In the genomic region with DNA sequence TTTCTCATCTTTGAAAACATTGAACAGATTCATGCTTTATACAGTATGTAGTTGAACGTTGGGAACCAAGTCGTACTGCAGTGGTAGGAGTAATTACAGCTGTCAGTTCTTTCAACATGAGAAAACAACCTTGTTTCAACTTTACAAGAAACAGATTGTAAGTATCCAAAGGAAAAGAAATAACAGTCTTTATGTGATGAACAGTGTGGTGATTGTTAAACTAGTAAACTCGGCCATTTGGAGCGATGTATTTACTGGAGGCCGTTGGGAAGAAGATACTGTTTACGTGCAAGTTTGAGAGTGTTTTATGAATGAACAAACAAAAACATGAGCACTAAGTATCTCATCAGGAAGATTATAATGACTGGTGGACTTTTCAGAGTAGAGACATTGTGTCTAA, we compare ENCODE assay signal across 35 cellular contexts. TPM values are rescaled to one million over a fixed set of nuclear protein-coding genes. Genes with fewer than 3 reads are reported as not detected.
DNase-seq lines count a peak whose midpoint lies in the region; ATAC-seq and TF ChIP-seq lines count a peak whose summit lies in the region.
"Had no signal": no experiment of that assay in that cellular context is flagged by ENCODE, and none has a peak within 500 bp of the region (broad histone marks: within the 10 kb centered on the region; RNA-seq: fewer than 3 reads in every experiment).

No MANE protein-coding gene starts in this region.

- H3K27ac Mint-ChIP-seq in brain = peak overlapping the region in 3 of 5 experiments; percentile 78 to 80 (median 78)
- H3K27ac Mint-ChIP-seq in activated CD8-positive, alpha-beta T cell treated with anti-CD3 and anti-CD28 coated beads, Interleukin-2, amount 10 ng/mL, durations not matched to agents 7 days and 5 days = no peak overlapping the region
- H3K27ac Mint-ChIP-seq: activated naive CD4-positive, alpha-beta T cell treated with anti-CD3 and anti-CD28 coated beads, Interleukin-2, amount 50 U/mL, for 24 hours; activated T-helper 17 cell treated with anti-CD3 and anti-CD28 coated beads, Interleukin-2, amount 50 U/mL, for 72 hours; endodermal cell had no signal

- H3K4me2 ChIP-seq in PC-3 (ENCODE audit: low read length) (no peak overlapping the region), smooth muscle cell (peak overlapping the region; percentile 23)

- H4K20me1 ChIP-seq in PC-3 (ENCODE audit: low read length) = no peaks in the 10 kb centered on the region
- H4K20me1 ChIP-seq in smooth muscle cell (ENCODE audit: low read depth) = no peaks in the 10 kb centered on the region

- no peaks in the 10 kb centered on the region for H3K9me2 ChIP-seq in PC-3 (replicated peaks; ENCODE audit: low read length)

- H3F3A ChIP-seq in PC-3 (ENCODE audit: low read length, unreplicated experiment) (no peaks in the 10 kb centered on the region), smooth muscle cell (ENCODE audit: low read depth) (no peaks in the 10 kb centered on the region)

- H3K9ac ChIP-seq in PC-3 (ENCODE audit: low read length) (no peak overlapping the region), smooth muscle cell (ENCODE audit: low read depth) (no peak overlapping the region)

- BruUV-seq in PC-3 (replicated peaks; lab: Mats Ljungman, UMichigan) = no TSS peak

- no peaks in the 10 kb centered on the region for H3K4me1 ChIP-seq in PC-3 (ENCODE audit: insufficient read depth, low read length)
- H3K4me1 ChIP-seq in mesodermal cell (ENCODE audit: control insufficient read depth, insufficient read depth, low read length, poor library complexity, severe bottlenecking) = no peaks in the 10 kb centered on the region
- no peaks in the 10 kb centered on the region for H3K4me1 ChIP-seq in smooth muscle cell (ENCODE audit: low read depth)
- H3K4me1 ChIP-seq: Caco-2, gastroesophageal sphincter, lower lobe of right lung, SJSA1, transverse colon had no signal

- no peak for TF ChIP-seq CTCF in PC-3 (conservative IDR thresholded peaks at IDR 0.05; ENCODE audit: low read depth, low read length)
- TF ChIP-seq CTCF in brain (conservative IDR thresholded peaks at IDR 0.05) = no peak
- no peak for TF ChIP-seq CTCF in smooth muscle cell (IDR thresholded peaks at IDR 0.05; ENCODE audit: borderline replicate concordance, insufficient read depth, poor library complexity, severe bottlenecking)
- TF ChIP-seq CTCF in GM13976 (IDR thresholded peaks at IDR 0.05; ENCODE audit: borderline replicate concordance, control extremely low read depth, extremely low read depth, insufficient read depth, missing control alignments) = no peak

- H3K27me3 ChIP-seq in PC-3 (ENCODE audit: low read length) (peaks cover 34% of the 10 kb centered on the region), smooth muscle cell (ENCODE audit: low read depth) (no peaks in the 10 kb centered on the region)
- H3K27me3 ChIP-seq: gastroesophageal sphincter, SJSA1, transverse colon had no signal

- H3K4me3 ChIP-seq in PC-3 (ENCODE audit: low read length) (no peak overlapping the region), mesodermal cell (ENCODE audit: extremely low read depth, insufficient read depth, low read length, poor library complexity, severe bottlenecking) (no peak overlapping the region), smooth muscle cell (peak overlapping the region; percentile 15)
- H3K4me3 ChIP-seq: gastroesophageal sphincter, HAP-1, K562, lower lobe of right lung, SJSA1, transverse colon had no signal

- 78 to 93% methylated on average over 3 to 4 of the region's 6 CpGs for WGBS in mesodermal cell (ENCODE audit: insufficient coverage in 2 of 2), 2 experiments
- WGBS in smooth muscle cell (ENCODE audit: low lambda C conversion rate) = 24% methylated on average over 6 of the region's 6 CpGs

- DNase-seq in PC-3 (no peak), smooth muscle cell (lab: John Stamatoyannopoulos, UW; ENCODE audit: unreplicated experiment) (no peak), GM13976 (ENCODE audit: low spot score) (no peak)
- DNase-seq in activated CD8-positive, alpha-beta T cell treated with anti-CD3 and anti-CD28 coated beads, Interleukin-2, amount 10 ng/mL, durations not matched to agents 7 days and 5 days = no peak
- DNase-seq: activated CD4-positive, alpha-beta T cell treated with anti-CD3 and anti-CD28 coated beads, Interleukin-2, amount 50 U/mL, for 48 hours; activated CD4-positive, CD25-positive, alpha-beta regulatory T cell; activated CD8-positive, alpha-beta memory T cell treated with anti-CD3 and anti-CD28 coated beads, Interleukin-2, amount 50 U/mL, for 4 hours; anterior cingulate cortex; C1 segment of cervical spinal cord; Caco-2; caudate nucleus; endodermal cell; lower lobe of right lung; NCI-H1417; NCI-H2029 treated with DMSO at 0.1 percent for 48 hours; NCI-H2227 treated with DMSO at 0.1 percent for 48 hours; NCI-H526 treated with DMSO at 0.1 percent for 48 hours; nucleus accumbens; small intestine; stimulated activated CD4-positive, alpha-beta T cell treated with anti-CD3 and anti-CD28 coated beads, Interleukin-1b, Interleukin-23, amount 100 ng/mL, for 48 hours; stimulated activated CD8-positive, alpha-beta memory T cell treated with anti-CD3 and anti-CD28 coated beads, Interleukin-4, amount 100 ng/mL, for 48 hours; T-helper 1 cell; transverse colon had no signal

- H3K36me3 ChIP-seq in PC-3 (ENCODE audit: low read depth, low read length) = no peaks in the 10 kb centered on the region
- H3K36me3 ChIP-seq in mesodermal cell (ENCODE audit: control insufficient read depth, insufficient read depth, low read length) = no peaks in the 10 kb centered on the region
- H3K36me3 ChIP-seq in smooth muscle cell (ENCODE audit: low read depth) = no peaks in the 10 kb centered on the region
- H3K36me3 ChIP-seq: gastroesophageal sphincter, HAP-1, lower lobe of right lung, SJSA1, transverse colon had no signal

- H2AFZ ChIP-seq in PC-3 (ENCODE audit: low read length) (0 out of 2 replicates have a peak overlapping the region, but pooled peaks have one; percentile 47), smooth muscle cell (ENCODE audit: low read depth) (peak overlapping the region; percentile 90)

- H3K27me3 Mint-ChIP-seq in brain = peaks cover 3% of the 10 kb centered on the region
- H3K27me3 Mint-ChIP-seq in activated CD8-positive, alpha-beta T cell treated with anti-CD3 and anti-CD28 coated beads, Interleukin-2, amount 10 ng/mL, durations not matched to agents 7 days and 5 days (ENCODE audit: low read depth) = no peaks in the 10 kb centered on the region
- H3K27me3 Mint-ChIP-seq: activated naive CD4-positive, alpha-beta T cell treated with anti-CD3 and anti-CD28 coated beads, Interleukin-2, amount 50 U/mL, for 24 hours; activated T-helper 17 cell treated with anti-CD3 and anti-CD28 coated beads, Interleukin-2, amount 50 U/mL, for 72 hours had no signal

- in situ Hi-C loops in GM13976 (cut with MboI; ENCODE audit: low sequenced_read_pairs, unreplicated experiment) = no loop called here

- H3K27ac ChIP-seq in PC-3 (ENCODE audit: low read length) = no peak overlapping the region
- H3K27ac ChIP-seq in mesodermal cell (ENCODE audit: low read depth, low read length, severe bottlenecking) = peak overlapping the region; percentile 57
- no peak overlapping the region for H3K27ac ChIP-seq in smooth muscle cell (ENCODE audit: low read depth)
- H3K27ac ChIP-seq: lower lobe of right lung, SJSA1 had no signal

- H3K79me2 ChIP-seq in PC-3 (ENCODE audit: low read length) (no peaks in the 10 kb centered on the region), smooth muscle cell (ENCODE audit: low read depth) (no peaks in the 10 kb centered on the region)

- H3K36me3 Mint-ChIP-seq in brain = peaks cover 12% of the 10 kb centered on the region
- H3K36me3 Mint-ChIP-seq in activated CD8-positive, alpha-beta T cell treated with anti-CD3 and anti-CD28 coated beads, Interleukin-2, amount 10 ng/mL, durations not matched to agents 7 days and 5 days (ENCODE audit: low read depth) = no peaks in the 10 kb centered on the region
- H3K36me3 Mint-ChIP-seq: activated naive CD4-positive, alpha-beta T cell treated with anti-CD3 and anti-CD28 coated beads, Interleukin-2, amount 50 U/mL, for 24 hours had no signal

- H3K9me3 ChIP-seq in PC-3 (ENCODE audit: low read length) (no peaks in the 10 kb centered on the region), mesodermal cell (ENCODE audit: control insufficient read depth, low read length) (no peaks in the 10 kb centered on the region), smooth muscle cell (replicated peaks; ENCODE audit: low read depth) (no peaks in the 10 kb centered on the region)
- H3K9me3 ChIP-seq: Caco-2, gastroesophageal sphincter, HAP-1, lower lobe of right lung, SJSA1, transverse colon had no signal

- intact Hi-C loops in PC-3 (cut with micrococcal nuclease) = no loop called here

- CTCF ChIA-PET in PC-3 (lab: Charles Lee) = no interaction called here
- CTCF ChIA-PET in activated CD8-positive, alpha-beta T cell treated with anti-CD3 and anti-CD28 coated beads, Interleukin-2, amount 10 ng/mL, durations not matched to agents 7 days and 5 days (lab: Charles Lee) = no interaction called here

- no peaks in the 10 kb centered on the region for H3K9me3 Mint-ChIP-seq in brain
- no peaks in the 10 kb centered on the region for H3K9me3 Mint-ChIP-seq in activated CD8-positive, alpha-beta T cell treated with anti-CD3 and anti-CD28 coated beads, Interleukin-2, amount 10 ng/mL, durations not matched to agents 7 days and 5 days (ENCODE audit: insufficient read depth)
- H3K9me3 Mint-ChIP-seq: activated T-helper 17 cell treated with anti-CD3 and anti-CD28 coated beads, Interleukin-2, amount 50 U/mL, for 72 hours; endodermal cell had no signal

- peaks cover 57% of the 10 kb centered on the region for H3K4me1 Mint-ChIP-seq in brain
- H3K4me1 Mint-ChIP-seq in activated CD8-positive, alpha-beta T cell treated with anti-CD3 and anti-CD28 coated beads, Interleukin-2, amount 10 ng/mL, durations not matched to agents 7 days and 5 days (ENCODE audit: low read depth) = no peaks in the 10 kb centered on the region
- H3K4me1 Mint-ChIP-seq: activated naive CD4-positive, alpha-beta T cell treated with anti-CD3 and anti-CD28 coated beads, Interleukin-2, amount 50 U/mL, for 24 hours; activated T-helper 17 cell treated with anti-CD3 and anti-CD28 coated beads, Interleukin-2, amount 50 U/mL, for 72 hours; endodermal cell had no signal

- POLR2A ChIA-PET in PC-3 (lab: Charles Lee; ENCODE audit: unreplicated experiment) = no interaction called here
- POLR2A ChIA-PET in activated CD8-positive, alpha-beta T cell treated with anti-CD3 and anti-CD28 coated beads, Interleukin-2, amount 10 ng/mL, durations not matched to agents 7 days and 5 days (lab: Charles Lee) = no interaction called here

- ATAC-seq in PC-3 = no peak
- ATAC-seq in activated CD8-positive, alpha-beta T cell treated with anti-CD3 and anti-CD28 coated beads, Interleukin-2, amount 10 ng/mL, durations not matched to agents 7 days and 5 days = no peak
- ATAC-seq in HG03432 (IDR thresholded peaks at IDR 0.05; ENCODE audit: unreplicated experiment) = no peak
- ATAC-seq: activated T-helper 17 cell treated with anti-CD3 and anti-CD28 coated beads, Interleukin-2, amount 50 U/mL, for 72 hours; esophagus mucosa; gastroesophageal sphincter; K562; lower lobe of right lung had no signal

- H3K4me3 Mint-ChIP-seq in brain = peak overlapping the region in 4 of 5 experiments; percentile 46 to 71 (median 57)
- H3K4me3 Mint-ChIP-seq in activated CD8-positive, alpha-beta T cell treated with anti-CD3 and anti-CD28 coated beads, Interleukin-2, amount 10 ng/mL, durations not matched to agents 7 days and 5 days = no peak overlapping the region
- H3K4me3 Mint-ChIP-seq: activated naive CD4-positive, alpha-beta T cell treated with anti-CD3 and anti-CD28 coated beads, Interleukin-2, amount 50 U/mL, for 24 hours; activated T-helper 17 cell treated with anti-CD3 and anti-CD28 coated beads, Interleukin-2, amount 50 U/mL, for 72 hours; endodermal cell had no signal

RNA-seq across cellular contexts. Expression of a gene that starts 48.4 kb away (rescaled TPM):
- total RNA-seq in PC-3 (2014; rRNA removed) (0.33 TPM in 1 of 2 replicates, not detected in the other), smooth muscle cell (1.7 and 3.0 TPM in 2 replicates)
- polyA plus RNA-seq in brain (ENCODE audit: insufficient read depth, low read depth, low replicate concordance) (0.44 TPM), smooth muscle cell (0.33 and 0.62 TPM in 2 replicates)
- 4.7 TPM for polyA plus RNA-seq in mesodermal cell (2013, experiment 1 of 2)
- polyA plus RNA-seq in mesodermal cell (2013, experiment 2 of 2) = 4.2 TPM
- total RNA-seq in activated CD8-positive, alpha-beta T cell treated with anti-CD3 and anti-CD28 coated beads, Interleukin-2, amount 10 ng/mL, durations not matched to agents 7 days and 5 days = under 1 TPM in 1 of 2 experiments, not detected in 1; 0.08 TPM
- total RNA-seq: Caco-2, HT1080, K562, MCF 10A had no signal
- polyA plus RNA-seq: K562 had no signal
